15 cellular contexts compared by ENCODE assay signal in genomic region chr15:83063555-83063954, GRCh38. TPM values are rescaled to one million over a fixed set of nuclear protein-coding genes. Genes with fewer than 3 reads are reported as not detected.
A peak's percentile ranks its signal among the peaks of the same experiment; 100 is the strongest.
DNase-seq lines count a peak whose midpoint lies in the region; ATAC-seq, FAIRE-seq and TF ChIP-seq lines count a peak whose summit lies in the region.
"Had no signal": no experiment of that assay in that cellular context is flagged by ENCODE, and none has a peak within 500 bp of the region (broad histone marks: within the 10 kb centered on the region; RNA-seq: fewer than 3 reads in every experiment).

No MANE protein-coding gene starts in this region.

- TF ChIP-seq CTCF in HepG2 (CRISPR knock-in tag; IDR thresholded peaks at IDR 0.05) = no peak
- TF ChIP-seq CTCF in right lobe of liver (IDR thresholded peaks at IDR 0.05) = no peak
- no peak for TF ChIP-seq CTCF in OCI-LY1 (IDR thresholded peaks at IDR 0.05; ENCODE audit: low read length)
- no peak for TF ChIP-seq CTCF in lower lobe of right lung (IDR thresholded peaks at IDR 0.05)
- TF ChIP-seq CTCF in GM10248 (IDR thresholded peaks at IDR 0.05; ENCODE audit: control extremely low read depth, extremely low read depth, low read depth, missing control alignments) = no peak

- CTCF ChIA-PET in HepG2 (lab: Yijun Ruan, JAX; ENCODE audit: low intra/inter-chr PET ratio, low total read pairs) = no interaction called here
- CTCF ChIA-PET in GM10248 (lab: Yijun Ruan, JAX) = interaction anchor here (1.4 kb wide), 1 partner anchor 53 kb away, joined by 4 read pairs; the partner anchor contains the start of gene C15orf40

- ATAC-seq in HepG2 (no peak), right lobe of liver (no peak), lower lobe of right lung (no peak)

- H3F3A ChIP-seq in OCI-LY1 (ENCODE audit: insufficient read depth, low read length) = peaks cover 6% of the 10 kb centered on the region; the same call in 1 of the 2 replicates

- H3K27me3 ChIP-seq in HepG2 (ENCODE audit: control insufficient read depth in 1 of 2, insufficient read depth in 2 of 2, low read length in 2 of 2) = no peaks in the 10 kb centered on the region
- H3K27me3 ChIP-seq in right lobe of liver = no peaks in the 10 kb centered on the region
- H3K27me3 ChIP-seq in OCI-LY1 (ENCODE audit: insufficient read depth, low read length) = no peaks in the 10 kb centered on the region
- H3K27me3 ChIP-seq in lower lobe of right lung (ENCODE audit: low read depth) = no peaks in the 10 kb centered on the region
- H3K27me3 ChIP-seq: esophagus muscularis mucosa, MG63 had no signal

- H3K9ac ChIP-seq in HepG2 (ENCODE audit: insufficient read depth, low read depth, low read length) (no peak overlapping the region), OCI-LY1 (ENCODE audit: low read length) (peak overlapping the region; percentile 92; the same call in 1 of the 2 replicates)

- H3K9me3 ChIP-seq in HepG2 (ENCODE audit: low read length) (no peaks in the 10 kb centered on the region), right lobe of liver (no peaks in the 10 kb centered on the region), OCI-LY1 (ENCODE audit: low read length) (no peaks in the 10 kb centered on the region), lower lobe of right lung (no peaks in the 10 kb centered on the region)
- H3K9me3 ChIP-seq: esophagus muscularis mucosa, MG63 had no signal

- TF ChIP-seq POLR2A in HepG2 (IDR thresholded peaks at IDR 0.05; ENCODE audit: insufficient read depth in 1 of 2, low read depth in 2 of 2, low read length in 2 of 2) (no peak), right lobe of liver (IDR thresholded peaks at IDR 0.05) (no peak), erythroblast (IDR thresholded peaks at IDR 0.05; ENCODE audit: low read length) (no peak)

- TF ChIP-seq EP300 in HepG2 (IDR thresholded peaks at IDR 0.05; ENCODE audit: low read depth in 2 of 2, low read length in 2 of 2) = no peak
- TF ChIP-seq EP300 in HepG2 (CRISPR knock-in tag; IDR thresholded peaks at IDR 0.05; ENCODE audit: borderline replicate concordance) = no peak

- H2AFZ ChIP-seq in HepG2 (ENCODE audit: low read length) = no peak overlapping the region
- H2AFZ ChIP-seq in OCI-LY1 (ENCODE audit: low read length) = no peak overlapping the region

- POLR2A ChIA-PET in HepG2 (lab: Yijun Ruan, JAX) (no interaction called here), GM10248 (lab: Yijun Ruan, JAX) (no interaction called here)

- H4K20me1 ChIP-seq in HepG2 (ENCODE audit: insufficient read depth, low read length) (peaks cover 42% of the 10 kb centered on the region), OCI-LY1 (ENCODE audit: insufficient read depth, low read length) (no peaks in the 10 kb centered on the region)

- FAIRE-seq in HepG2 (lab: Jason Lieb, UNC) = no peak

- in situ Hi-C loops in HepG2 (cut with HindIII; ENCODE audit: extremely low pct_ligation_motif_present, low pct_unique_long_range_greater_than_20kb) = no loop called here

- H3K36me3 ChIP-seq in HepG2 (replicated peaks in 1 of 2; ENCODE audit: control insufficient read depth in 1 of 2, insufficient read depth in 2 of 2, low read length in 2 of 2) (peaks cover 5 to 10% of the 10 kb centered on the region in 2 experiments; a peak in 4 of 5 replicates), right lobe of liver (no peaks in the 10 kb centered on the region), OCI-LY1 (ENCODE audit: insufficient read depth, low read length) (peaks cover 46% of the 10 kb centered on the region), lower lobe of right lung (no peaks in the 10 kb centered on the region)
- H3K36me3 ChIP-seq: esophagus muscularis mucosa had no signal

- DNase-seq in HepG2 (ENCODE audit: low spot score) = no peak
- no peak for DNase-seq in right lobe of liver
- peak; percentile 28 to 31 for DNase-seq in erythroblast (lab: John Stamatoyannopoulos, UW)
- no peak for DNase-seq in NCI-H187 treated with DMSO at 0.1 percent for 48 hours (lab: John Stamatoyannopoulos, UW)
- no peak for DNase-seq in superior temporal gyrus (ENCODE audit: extremely low spot score)
- DNase-seq in lower lobe of right lung = no peak
- no peak for DNase-seq in GM10248 (ENCODE audit: extremely low spot score)
- DNase-seq: activated gamma-delta T cell treated with Interleukin-2 at 50 U/mL for 16 hours, mesendoderm, MG63, NCI-H345, RPMI8226, T1000 had no signal

- H3K9me2 ChIP-seq in OCI-LY1 (ENCODE audit: low read depth, low read length) = no peaks in the 10 kb centered on the region

- BruUV-seq in HepG2 (replicated peaks; lab: Mats Ljungman, UMichigan) = no TSS peak

- H3K4me3 ChIP-seq in HepG2 (replicated peaks in 1 of 3; ENCODE audit: insufficient read depth in 1 of 3, low read depth in 2 of 3, low read length in 3 of 3) (no peak overlapping the region), right lobe of liver (no peak overlapping the region), OCI-LY1 (ENCODE audit: low read depth, low read length, poor library complexity, severe bottlenecking) (peak overlapping the region; percentile 89), lower lobe of right lung (no peak overlapping the region)
- H3K4me3 ChIP-seq: MG63 had no signal

- H3K27ac ChIP-seq in HepG2 (ENCODE audit: extremely low read length, insufficient read depth, low read length) (no peak overlapping the region), right lobe of liver (no peak overlapping the region), OCI-LY1 (ENCODE audit: low read depth, low read length, poor library complexity, severe bottlenecking) (peak overlapping the region; percentile 55), lower lobe of right lung (no peak overlapping the region)

- H3K4me1 ChIP-seq in HepG2 (ENCODE audit: insufficient read depth, low read length) (peaks cover 52% of the 10 kb centered on the region), right lobe of liver (peaks cover 0 to 31% (median 12%) of the 10 kb centered on the region in 4 donors), OCI-LY1 (ENCODE audit: insufficient read depth, low read length, severe bottlenecking) (peaks cover 52% of the 10 kb centered on the region), lower lobe of right lung (peaks cover 55% of the 10 kb centered on the region)

- H3K79me2 ChIP-seq in HepG2 (ENCODE audit: insufficient read depth, low read length) = peaks cover 79% of the 10 kb centered on the region
- H3K79me2 ChIP-seq in OCI-LY1 (ENCODE audit: insufficient read depth, low read length) = peaks cover 82% of the 10 kb centered on the region

- no peak for TF ChIP-seq RAD21 in HepG2 (CRISPR knock-in tag; IDR thresholded peaks at IDR 0.05)

- peak overlapping the region; percentile 76 for H3K4me2 ChIP-seq in HepG2 (ENCODE audit: low read depth, low read length)
- peak overlapping the region; percentile 86 for H3K4me2 ChIP-seq in OCI-LY1 (ENCODE audit: low read length)

- intact Hi-C loops in HepG2 (cut with micrococcal nuclease; ENCODE audit: unreplicated experiment) = no loop called here
- intact Hi-C loops in right lobe of liver (cut with DNase I) = no loop called here
- intact Hi-C loops in lower lobe of right lung (cut with DNase I) = no loop called here

- 96% methylated on average over 4 of the region's 4 CpGs for WGBS in HepG2 (ENCODE audit: low lambda C conversion rate)
- WGBS in right lobe of liver (ENCODE audit: insufficient coverage, low coverage, low lambda C conversion rate, missing lambda C conversion rate) = 59% methylated on average over 4 of the region's 4 CpGs

RNA-seq across cellular contexts. Expression of gene BTBD1, which starts 3.5 kb away (rescaled TPM):
- total RNA-seq in HepG2 (2016; rRNA removed; fragmentation: Illumina TruSeq; extraction: Trizol) = 53.9 and 73.8 TPM in 2 replicates
- total RNA-seq in HepG2 (2016; cell fraction: cytosol; rRNA removed; fragmentation: Illumina TruSeq; extraction: Trizol; ENCODE audit: low read depth) = 13.6 and 15.2 TPM in 2 replicates
- total RNA-seq in HepG2 (2016; cell fraction: insoluble cytoplasmic fraction; rRNA removed; fragmentation: Illumina TruSeq; extraction: Trizol) = 53.8 and 73.4 TPM in 2 replicates
- total RNA-seq in HepG2 (2016; cell fraction: membrane; rRNA removed; fragmentation: Illumina TruSeq; extraction: Trizol) = 46.1 and 47.0 TPM in 2 replicates
- total RNA-seq in HepG2 (2016; cell fraction: nucleus; rRNA removed; fragmentation: Illumina TruSeq; extraction: Trizol) = 30.5 and 36.6 TPM in 2 replicates
- 29.3 and 32.1 TPM in 2 replicates for polyA plus RNA-seq in HepG2 (2011; rRNA removed)
- 15.5 and 22.7 TPM in 2 replicates for polyA plus RNA-seq in HepG2 (2011; cell fraction: cytosol; rRNA removed)
- polyA plus RNA-seq in HepG2 (2011; cell fraction: nucleus; rRNA removed) = 16.1 and 16.9 TPM in 2 replicates
- polyA plus RNA-seq in HepG2 (2012) = 29.1 and 30.1 TPM in 2 replicates
- polyA plus RNA-seq in HepG2 (2016; cell fraction: cytosol; fragmentation: Illumina TruSeq; extraction: Trizol; ENCODE audit: low read depth) = 8.4 and 9.7 TPM in 2 replicates
- 64.4 and 68.4 TPM in 2 replicates for polyA plus RNA-seq in HepG2 (2016; cell fraction: insoluble cytoplasmic fraction; fragmentation: Illumina TruSeq; extraction: Trizol; ENCODE audit: low read depth)
- 26.9 and 28.8 TPM in 2 replicates for polyA plus RNA-seq in HepG2 (2016; cell fraction: membrane; fragmentation: Illumina TruSeq; extraction: Trizol; ENCODE audit: low read depth)
- 37.4 and 40.1 TPM in 2 replicates for polyA plus RNA-seq in HepG2 (2016; cell fraction: nucleus; fragmentation: Illumina TruSeq; extraction: Trizol; ENCODE audit: insufficient read depth, low read depth)
- polyA minus RNA-seq in HepG2 (2011; rRNA and poly(A)+ RNA removed; ENCODE audit: low replicate concordance) = 24.0 and 76.6 TPM in 2 replicates
- polyA minus RNA-seq in HepG2 (2011; cell fraction: cytosol; rRNA and poly(A)+ RNA removed) = 36.8 and 38.1 TPM in 2 replicates
- 38.5 and 46.7 TPM in 2 replicates for polyA minus RNA-seq in HepG2 (2011; cell fraction: nucleus; rRNA and poly(A)+ RNA removed)
- 10 to 100 TPM; 15.7 to 49.9 (median 24.2) TPM for total RNA-seq in right lobe of liver
- 43.0 TPM for total RNA-seq in lower lobe of right lung

RNA-seq across cellular contexts. Expression of gene TM6SF1, which starts 43.9 kb away (rescaled TPM):
- not detected in 2 replicates for total RNA-seq in HepG2 (2016; rRNA removed; fragmentation: Illumina TruSeq; extraction: Trizol)
- total RNA-seq in HepG2 (2016; cell fraction: cytosol; rRNA removed; fragmentation: Illumina TruSeq; extraction: Trizol; ENCODE audit: low read depth) = not detected in 2 replicates
- total RNA-seq in HepG2 (2016; cell fraction: insoluble cytoplasmic fraction; rRNA removed; fragmentation: Illumina TruSeq; extraction: Trizol) = not detected in 2 replicates
- not detected in 2 replicates for total RNA-seq in HepG2 (2016; cell fraction: membrane; rRNA removed; fragmentation: Illumina TruSeq; extraction: Trizol)
- total RNA-seq in HepG2 (2016; cell fraction: nucleus; rRNA removed; fragmentation: Illumina TruSeq; extraction: Trizol) = not detected in 2 replicates
- polyA plus RNA-seq in HepG2 (2011; rRNA removed) = not detected in 2 replicates
- not detected in 2 replicates for polyA plus RNA-seq in HepG2 (2011; cell fraction: cytosol; rRNA removed)
- polyA plus RNA-seq in HepG2 (2011; cell fraction: nucleus; rRNA removed) = not detected in 2 replicates
- not detected in 2 replicates for polyA plus RNA-seq in HepG2 (2012)
- not detected in 2 replicates for polyA plus RNA-seq in HepG2 (2016; cell fraction: cytosol; fragmentation: Illumina TruSeq; extraction: Trizol; ENCODE audit: low read depth)
- polyA plus RNA-seq in HepG2 (2016; cell fraction: insoluble cytoplasmic fraction; fragmentation: Illumina TruSeq; extraction: Trizol; ENCODE audit: low read depth) = not detected in 2 replicates
- polyA plus RNA-seq in HepG2 (2016; cell fraction: membrane; fragmentation: Illumina TruSeq; extraction: Trizol; ENCODE audit: low read depth) = not detected in 2 replicates
- polyA plus RNA-seq in HepG2 (2016; cell fraction: nucleus; fragmentation: Illumina TruSeq; extraction: Trizol; ENCODE audit: insufficient read depth, low read depth) = not detected in 2 replicates
- polyA minus RNA-seq in HepG2 (2011; rRNA and poly(A)+ RNA removed; ENCODE audit: low replicate concordance) = not detected in 2 replicates
- polyA minus RNA-seq in HepG2 (2011; cell fraction: cytosol; rRNA and poly(A)+ RNA removed) = not detected in 2 replicates
- not detected in 2 replicates for polyA minus RNA-seq in HepG2 (2011; cell fraction: nucleus; rRNA and poly(A)+ RNA removed)
- total RNA-seq in right lobe of liver = 1 to 10 TPM in 3 of 6 experiments, under 1 TPM in 3; 0.77 to 1.8 (median 1.1) TPM
- 31.2 TPM for total RNA-seq in lower lobe of right lung

RNA-seq across cellular contexts. Expression of gene C15orf40, which starts 52.1 kb away (rescaled TPM):
- 24.0 and 25.5 TPM in 2 replicates for total RNA-seq in HepG2 (2016; rRNA removed; fragmentation: Illumina TruSeq; extraction: Trizol)
- 30.8 and 39.8 TPM in 2 replicates for total RNA-seq in HepG2 (2016; cell fraction: cytosol; rRNA removed; fragmentation: Illumina TruSeq; extraction: Trizol; ENCODE audit: low read depth)
- 25.7 and 25.9 TPM in 2 replicates for total RNA-seq in HepG2 (2016; cell fraction: insoluble cytoplasmic fraction; rRNA removed; fragmentation: Illumina TruSeq; extraction: Trizol)
- total RNA-seq in HepG2 (2016; cell fraction: membrane; rRNA removed; fragmentation: Illumina TruSeq; extraction: Trizol) = 36.4 and 42.2 TPM in 2 replicates
- total RNA-seq in HepG2 (2016; cell fraction: nucleus; rRNA removed; fragmentation: Illumina TruSeq; extraction: Trizol) = 13.1 and 15.9 TPM in 2 replicates
- 26.3 and 31.7 TPM in 2 replicates for polyA plus RNA-seq in HepG2 (2011; rRNA removed)
- 23.2 and 25.9 TPM in 2 replicates for polyA plus RNA-seq in HepG2 (2011; cell fraction: cytosol; rRNA removed)
- polyA plus RNA-seq in HepG2 (2011; cell fraction: nucleus; rRNA removed) = 12.8 and 15.4 TPM in 2 replicates
- 17.2 and 19.2 TPM in 2 replicates for polyA plus RNA-seq in HepG2 (2012)
- 44.3 and 51.0 TPM in 2 replicates for polyA plus RNA-seq in HepG2 (2016; cell fraction: cytosol; fragmentation: Illumina TruSeq; extraction: Trizol; ENCODE audit: low read depth)
- polyA plus RNA-seq in HepG2 (2016; cell fraction: insoluble cytoplasmic fraction; fragmentation: Illumina TruSeq; extraction: Trizol; ENCODE audit: low read depth) = 28.8 and 33.4 TPM in 2 replicates
- 35.5 and 38.7 TPM in 2 replicates for polyA plus RNA-seq in HepG2 (2016; cell fraction: membrane; fragmentation: Illumina TruSeq; extraction: Trizol; ENCODE audit: low read depth)
- 22.3 and 28.3 TPM in 2 replicates for polyA plus RNA-seq in HepG2 (2016; cell fraction: nucleus; fragmentation: Illumina TruSeq; extraction: Trizol; ENCODE audit: insufficient read depth, low read depth)
- polyA minus RNA-seq in HepG2 (2011; rRNA and poly(A)+ RNA removed; ENCODE audit: low replicate concordance) = 27.9 and 55.6 TPM in 2 replicates
- polyA minus RNA-seq in HepG2 (2011; cell fraction: cytosol; rRNA and poly(A)+ RNA removed) = 4.3 and 8.2 TPM in 2 replicates
- 32.2 TPM in 2 replicates for polyA minus RNA-seq in HepG2 (2011; cell fraction: nucleus; rRNA and poly(A)+ RNA removed)
- total RNA-seq in right lobe of liver = 10 to 100 TPM in 1 of 6 experiments, 1 to 10 TPM in 5; 7.1 to 10.7 (median 8.6) TPM
- total RNA-seq in lower lobe of right lung = 17.8 TPM

Comparison
In these comparisons a context has a peak if more than half of its experiments do, and no peak if none do; other contexts are left out.
1. DNase-seq: peak in erythroblast (2 of 2); none in HepG2 (single experiment), right lobe of liver (0 of 3), NCI-H187 treated with DMSO at 0.1 percent for 48 hours (single experiment), superior temporal gyrus (single experiment), lower lobe of right lung (single experiment) and GM10248 (single experiment).
2. RNA of gene TM6SF1, which starts 43.9 kb away (total RNA-seq): 31.2 TPM in lower lobe of right lung (single experiment); 0.77 to 1.8 TPM in right lobe of liver and not detected in HepG2; every median in the first group is over 10 times any median in the second.